1 cellular context compared by ENCODE assay signal in genomic region chr9:115943591-115944165, GRCh38.
TF ChIP-seq lines count a peak whose summit lies in the region.

No MANE protein-coding gene starts in this region.

TF ChIP-seq in IMR-90, 13 proteins besides CTCF, POLR2A, EP300 and RAD21:
- no peak for TF ChIP-seq MAZ (IDR thresholded peaks at IDR 0.05; ENCODE audit: borderline replicate concordance, low read depth, low read length)
- no peak for TF ChIP-seq BHLHE40 (IDR thresholded peaks at IDR 0.05; ENCODE audit: low read depth, low read length)
- TF ChIP-seq CHD1 (IDR thresholded peaks at IDR 0.05; ENCODE audit: low read depth, low read length): no peak
- TF ChIP-seq MXI1 (IDR thresholded peaks at IDR 0.05; ENCODE audit: borderline replicate concordance, low read depth, low read length): no peak
- no peak for TF ChIP-seq SMC3 (IDR thresholded peaks at IDR 0.05; ENCODE audit: low read depth, low read length)
- no peak for TF ChIP-seq FOS (IDR thresholded peaks at IDR 0.05; ENCODE audit: low read depth, low read length)
- TF ChIP-seq, protein P1, sequence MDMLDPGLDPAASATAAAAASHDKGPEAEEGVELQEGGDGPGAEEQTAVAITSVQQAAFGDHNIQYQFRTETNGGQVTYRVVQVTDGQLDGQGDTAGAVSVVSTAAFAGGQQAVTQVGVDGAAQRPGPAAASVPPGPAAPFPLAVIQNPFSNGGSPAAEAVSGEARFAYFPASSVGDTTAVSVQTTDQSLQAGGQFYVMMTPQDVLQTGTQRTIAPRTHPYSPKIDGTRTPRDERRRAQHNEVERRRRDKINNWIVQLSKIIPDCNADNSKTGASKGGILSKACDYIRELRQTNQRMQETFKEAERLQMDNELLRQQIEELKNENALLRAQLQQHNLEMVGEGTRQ (IDR thresholded peaks at IDR 0.05; ENCODE audit: low read depth, low read length): no peak
- no peak for TF ChIP-seq NFE2L2 (IDR thresholded peaks at IDR 0.05; ENCODE audit: low read depth, low read length)
